Comparison of ENCODE assay signal across 9 cellular contexts in genomic region chr17:6473128-6473767, GRCh38. TPM values are rescaled to one million over a fixed set of nuclear protein-coding genes. Genes with fewer than 3 reads are reported as not detected.
DNase-seq lines count a peak whose midpoint lies in the region; ATAC-seq and TF ChIP-seq lines count a peak whose summit lies in the region.
"Had no signal": no experiment of that assay in that cellular context is flagged by ENCODE, and none has a peak within 500 bp of the region (broad histone marks: within the 10 kb centered on the region; RNA-seq: fewer than 3 reads in every experiment).

No MANE protein-coding gene starts in this region.

- no peak overlapping the region for H3K4me3 ChIP-seq in HUES48 (ENCODE audit: low read depth, low read length)
- H3K4me3 ChIP-seq: SK-N-MC had no signal

- in situ Hi-C loops in SK-MEL-5 (cut with HindIII; ENCODE audit: low pct_unique_long_range_greater_than_20kb, low sequenced_read_pairs), result no loop called here

- no peak overlapping the region for H3K9ac ChIP-seq in HUES48 (ENCODE audit: low read depth, low read length)

- no peak overlapping the region for H3K4me3 Mint-ChIP-seq in glutamatergic neuron (ENCODE audit: unreplicated experiment)

- no peaks in the 10 kb centered on the region for H3K9me3 ChIP-seq in HUES48 (ENCODE audit: control insufficient read depth, insufficient read depth, low read length)

- TF ChIP-seq CTCF in glutamatergic neuron (IDR thresholded peaks at IDR 0.05; ENCODE audit: partially characterized antibody, unreplicated experiment), result peak; percentile 95

- H3K36me3 ChIP-seq in HUES48 (ENCODE audit: control insufficient read depth, insufficient read depth, low read length), result no peaks in the 10 kb centered on the region

- no peaks in the 10 kb centered on the region for H3K27me3 ChIP-seq in HUES48 (ENCODE audit: control insufficient read depth, insufficient read depth, low read length)

- H3K27ac ChIP-seq in HUES48 (ENCODE audit: low read depth, low read length), result peak overlapping the region; percentile 18
- H3K27ac ChIP-seq: SK-N-MC had no signal

- no peak for ATAC-seq in HG02763 (IDR thresholded peaks at IDR 0.05; ENCODE audit: unreplicated experiment)

- H3K36me3 Mint-ChIP-seq in glutamatergic neuron (ENCODE audit: unreplicated experiment), result peaks cover 8% of the 10 kb centered on the region

- H3K4me1 ChIP-seq in HUES48 (ENCODE audit: control insufficient read depth, insufficient read depth, low read length), result peaks cover 20% of the 10 kb centered on the region

- H3K9me3 Mint-ChIP-seq in glutamatergic neuron (ENCODE audit: unreplicated experiment), result peaks cover 2% of the 10 kb centered on the region

- H3K27ac Mint-ChIP-seq in glutamatergic neuron (ENCODE audit: unreplicated experiment), result peak overlapping the region; percentile 70

- peaks cover 3% of the 10 kb centered on the region for H3K27me3 Mint-ChIP-seq in glutamatergic neuron (ENCODE audit: unreplicated experiment)

- DNase-seq in COLO829 (ENCODE audit: low spot score), result peak; percentile 88
- DNase-seq in SK-MEL-5 (ENCODE audit: low read depth, low spot score), result peak; percentile 84
- peak; percentile 68 for DNase-seq in activated naive CD4-positive, alpha-beta T cell treated with anti-CD3 and anti-CD28 coated beads, Interleukin-2, amount 50 U/mL, for 16 hours
- DNase-seq in glutamatergic neuron, result peak; percentile 88
- DNase-seq in pons (ENCODE audit: low spot score), result peak; percentile 60
- peak; percentile 83 for DNase-seq in ureter (ENCODE audit: low spot score)

- peaks cover 15% of the 10 kb centered on the region for H3K4me1 Mint-ChIP-seq in glutamatergic neuron (ENCODE audit: low read depth, unreplicated experiment)

RNA-seq across cellular contexts. Expression of gene PIMREG, which starts 29.0 kb away (rescaled TPM):
- total RNA-seq in SK-MEL-5 (2014; rRNA removed; shearing (Covaris generic)), result 23.2 and 24.6 TPM in 2 replicates
- 30.4 and 37.0 TPM in 2 replicates for polyA plus RNA-seq in SK-MEL-5 (2015; cell fraction: cytosol; rRNA removed)
- 13.8 and 20.1 TPM in 2 replicates for polyA plus RNA-seq in SK-MEL-5 (2015; cell fraction: nucleus; rRNA removed)
- 28.4 TPM for total RNA-seq in glutamatergic neuron (ENCODE audit: unreplicated experiment)
- total RNA-seq in ureter, result 0.42 TPM

RNA-seq across cellular contexts. Expression of gene AIPL1, which starts 38.3 kb away (rescaled TPM):
- total RNA-seq in SK-MEL-5 (2014; rRNA removed; shearing (Covaris generic)), result not detected in 2 replicates
- polyA plus RNA-seq in SK-MEL-5 (2015; cell fraction: cytosol; rRNA removed), result not detected in 2 replicates
- polyA plus RNA-seq in SK-MEL-5 (2015; cell fraction: nucleus; rRNA removed), result not detected in 2 replicates
- total RNA-seq in glutamatergic neuron (ENCODE audit: unreplicated experiment) (0.76 TPM), ureter (not detected)

Comparison
In these comparisons a context has a peak if more than half of its experiments do, and no peak if none do; other contexts are left out.
1. RNA of gene PIMREG, which starts 29.0 kb away (total RNA-seq): 28.4 TPM in glutamatergic neuron (single experiment) and 23.2 to 24.6 TPM in SK-MEL-5; 0.42 TPM in ureter (single experiment); every median in the first group is over 10 times any median in the second.
2. Peak in every context shown above with its lines, with median percentiles within 50 percentile points of each other: DNase-seq.